Comparison of ENCODE assay signal across 15 cellular contexts in genomic region chr9:97636903-97637302, GRCh38. TPM values are rescaled to one million over a fixed set of nuclear protein-coding genes. Genes with fewer than 3 reads are reported as not detected.
DNase-seq lines count a peak whose midpoint lies in the region; ATAC-seq and TF ChIP-seq lines count a peak whose summit lies in the region.
"Had no signal": no experiment of that assay in that cellular context is flagged by ENCODE, and none has a peak within 500 bp of the region (broad histone marks: within the 10 kb centered on the region; RNA-seq: fewer than 3 reads in every experiment).

No MANE protein-coding gene starts in this region.

- H3K27me3 Mint-ChIP-seq in activated T-helper 2 cell treated with anti-CD3 and anti-CD28 coated beads, Interferon-gamma antibody, Interleukin-2, Interleukin-4, amounts not matched to agents 10 μg/mL and 5 μg/mL and 100 μg/mL, durations not matched to agents 14 hours and 24 hours and 36 hours (ENCODE audit: low read depth): no peaks in the 10 kb centered on the region
- H3K27me3 Mint-ChIP-seq in naive thymus-derived CD4-positive, alpha-beta T cell: no peaks in the 10 kb centered on the region

- peaks cover 14 to 18% of the 10 kb centered on the region in 2 experiments; a peak in 3 of 4 replicates for H3K4me1 ChIP-seq in SK-N-SH (ENCODE audit: control insufficient read depth in 1 of 2, insufficient read depth in 2 of 2, low read depth in 1 of 2, low read length in 1 of 2)
- peaks cover 41 to 47% of the 10 kb centered on the region in 2 donors for H3K4me1 ChIP-seq in naive thymus-derived CD4-positive, alpha-beta T cell (ENCODE audit: control insufficient read depth in 2 of 2, insufficient read depth in 2 of 2, low read length in 2 of 2)

- peaks cover 48% of the 10 kb centered on the region for H3K4me1 Mint-ChIP-seq in activated T-helper 2 cell treated with anti-CD3 and anti-CD28 coated beads, Interferon-gamma antibody, Interleukin-2, Interleukin-4, amounts not matched to agents 10 μg/mL and 5 μg/mL and 100 μg/mL, durations not matched to agents 14 hours and 24 hours and 36 hours (ENCODE audit: low read depth)
- H3K4me1 Mint-ChIP-seq in naive thymus-derived CD4-positive, alpha-beta T cell: peaks cover 47 to 83% (median 69%) of the 10 kb centered on the region in 7 donors

- no peak overlapping the region for H3K9ac ChIP-seq in SK-N-SH

- peaks cover 11 to 37% of the 10 kb centered on the region in 2 experiments for H3K36me3 ChIP-seq in SK-N-SH (replicated peaks in 1 of 2; ENCODE audit: control insufficient read depth in 1 of 2, insufficient read depth in 2 of 2, low read length in 1 of 2)
- H3K36me3 ChIP-seq in naive thymus-derived CD4-positive, alpha-beta T cell (ENCODE audit: control insufficient read depth in 2 of 3, insufficient read depth in 3 of 3, low read length in 3 of 3): peaks cover 0 to 17% (median 0%) of the 10 kb centered on the region in 3 experiments
- H3K36me3 ChIP-seq: colonic mucosa had no signal

- TF ChIP-seq CTCF in SK-N-SH (IDR thresholded peaks at IDR 0.05): no peak
- TF ChIP-seq CTCF in HL-60 (IDR thresholded peaks at IDR 0.05; ENCODE audit: insufficient read depth, low read length): no peak

- no peaks in the 10 kb centered on the region for H3K9me2 ChIP-seq in SK-N-SH

- intact Hi-C loops in activated T-helper 2 cell treated with anti-CD3 and anti-CD28 coated beads, Interferon-gamma antibody, Interleukin-2, Interleukin-4, amounts not matched to agents 10 μg/mL and 5 μg/mL and 100 μg/mL, durations not matched to agents 14 hours and 24 hours and 36 hours (cut with micrococcal nuclease): loop anchor here (10.0 kb wide), 3 partner anchors 168 to 1222 kb away; partner anchors contain the start of genes TBC1D2 and ZNF367
- intact Hi-C loops in naive thymus-derived CD4-positive, alpha-beta T cell (cut with micrococcal nuclease): no loop called here

- TF ChIP-seq RAD21 in SK-N-SH (IDR thresholded peaks at IDR 0.05; ENCODE audit: low read length): no peak

- peaks cover 54% of the 10 kb centered on the region for H3K36me3 Mint-ChIP-seq in activated T-helper 2 cell treated with anti-CD3 and anti-CD28 coated beads, Interferon-gamma antibody, Interleukin-2, Interleukin-4, amounts not matched to agents 10 μg/mL and 5 μg/mL and 100 μg/mL, durations not matched to agents 14 hours and 24 hours and 36 hours (ENCODE audit: low read depth)
- H3K36me3 Mint-ChIP-seq in naive thymus-derived CD4-positive, alpha-beta T cell: peaks cover 0 to 16% (median 0%) of the 10 kb centered on the region in 5 donors

- DNase-seq in SK-N-SH: no peak
- peak in 1 of 2 experiments; percentile 30 for DNase-seq in HL-60 (ENCODE audit: low read depth in 1 of 2, low spot score in 1 of 2)
- no peak for DNase-seq in activated T-helper 2 cell treated with anti-CD3 and anti-CD28 coated beads, Interferon-gamma antibody, Interleukin-2, Interleukin-4, amounts not matched to agents 10 μg/mL and 5 μg/mL and 100 μg/mL, durations not matched to agents 14 hours and 24 hours and 36 hours (ENCODE audit: low spot score)
- DNase-seq in naive thymus-derived CD4-positive, alpha-beta T cell: no peak
- DNase-seq in NCI-H2196 (lab: John Stamatoyannopoulos, UW; ENCODE audit: unreplicated experiment): no peak
- DNase-seq: activated gamma-delta T cell, colonic mucosa, DMS79 treated with DMSO at 0.1 percent for 48 hours, islet precursor cell, NCI-H2171 had no signal

- H3K27ac ChIP-seq in SK-N-SH (ENCODE audit: low read depth in 2 of 2, low read length in 1 of 2) (no peak overlapping the region; a peak in 1 of 4 replicates), HL-60 (replicated peaks) (no peak overlapping the region)
- no peak overlapping the region for H3K27ac ChIP-seq in naive thymus-derived CD4-positive, alpha-beta T cell (ENCODE audit: low read depth, low read length)
- H3K27ac ChIP-seq: colonic mucosa, tibial nerve had no signal

- H3K9me3 Mint-ChIP-seq in activated T-helper 2 cell treated with anti-CD3 and anti-CD28 coated beads, Interferon-gamma antibody, Interleukin-2, Interleukin-4, amounts not matched to agents 10 μg/mL and 5 μg/mL and 100 μg/mL, durations not matched to agents 14 hours and 24 hours and 36 hours: no peaks in the 10 kb centered on the region
- H3K9me3 Mint-ChIP-seq in naive thymus-derived CD4-positive, alpha-beta T cell: peaks cover 0 to 4% (median 0%) of the 10 kb centered on the region in 11 donors
- H3K9me3 Mint-ChIP-seq: WTC11 had no signal

- H2AFZ ChIP-seq in SK-N-SH (ENCODE audit: low read depth): no peak overlapping the region

- no peak for TF ChIP-seq EP300 in SK-N-SH (IDR thresholded peaks at IDR 0.05; ENCODE audit: borderline replicate concordance in 1 of 2, low read depth in 1 of 2, low read length in 1 of 2)

- no peak overlapping the region for H3K27ac Mint-ChIP-seq in activated T-helper 2 cell treated with anti-CD3 and anti-CD28 coated beads, Interferon-gamma antibody, Interleukin-2, Interleukin-4, amounts not matched to agents 10 μg/mL and 5 μg/mL and 100 μg/mL, durations not matched to agents 14 hours and 24 hours and 36 hours
- peak overlapping the region in 3 of 9 donors; percentile 4 to 16 (median 12) for H3K27ac Mint-ChIP-seq in naive thymus-derived CD4-positive, alpha-beta T cell
- H3K27ac Mint-ChIP-seq: WTC11 had no signal

- POLR2A ChIA-PET in SK-N-SH (lab: Yijun Ruan, JAX): no interaction called here
- POLR2A ChIA-PET in naive thymus-derived CD4-positive, alpha-beta T cell (lab: Charles Lee): interaction anchor here (1.1 kb wide), 1 partner anchor 9 kb away, joined by 4 read pairs; no protein-coding TSS in a partner anchor

- WGBS in SK-N-SH (ENCODE audit: low lambda C conversion rate): 63% methylated on average over 3 of the region's 3 CpGs

- peaks cover 36% of the 10 kb centered on the region for H4K20me1 ChIP-seq in SK-N-SH (ENCODE audit: insufficient read depth)

- H3K9me3 ChIP-seq in SK-N-SH: no peaks in the 10 kb centered on the region
- no peaks in the 10 kb centered on the region for H3K9me3 ChIP-seq in naive thymus-derived CD4-positive, alpha-beta T cell (ENCODE audit: control insufficient read depth in 2 of 3, low read length in 3 of 3)
- H3K9me3 ChIP-seq: colonic mucosa, tibial nerve had no signal

- H3K4me2 ChIP-seq in SK-N-SH: peak overlapping the region; percentile 28; the same call in 1 of the 2 replicates

- no peak overlapping the region for H3K4me3 ChIP-seq in SK-N-SH (ENCODE audit: low read depth in 2 of 2, low read length in 1 of 2)
- peak overlapping the region; percentile 17; the same call in 1 of the 2 replicates for H3K4me3 ChIP-seq in HL-60 (replicated peaks; ENCODE audit: insufficient read depth, low read length)
- no peak overlapping the region for H3K4me3 ChIP-seq in naive thymus-derived CD4-positive, alpha-beta T cell (ENCODE audit: low read length)
- H3K4me3 ChIP-seq: colonic mucosa, tibial nerve had no signal

- peaks cover 83% of the 10 kb centered on the region for H3K79me2 ChIP-seq in SK-N-SH (ENCODE audit: insufficient read depth)

- H3K4me3 Mint-ChIP-seq in activated T-helper 2 cell treated with anti-CD3 and anti-CD28 coated beads, Interferon-gamma antibody, Interleukin-2, Interleukin-4, amounts not matched to agents 10 μg/mL and 5 μg/mL and 100 μg/mL, durations not matched to agents 14 hours and 24 hours and 36 hours (ENCODE audit: low read depth): peak overlapping the region; percentile 35
- H3K4me3 Mint-ChIP-seq in naive thymus-derived CD4-positive, alpha-beta T cell: peak overlapping the region; percentile 26 to 86 (median 55)
- H3K4me3 Mint-ChIP-seq: WTC11 had no signal

- H3F3A ChIP-seq in SK-N-SH (replicated peaks; ENCODE audit: insufficient read depth): peaks cover 18% of the 10 kb centered on the region

- no peak for ATAC-seq in SK-N-SH treated with all-trans-retinoic acid at 6 μM for 48 hours
- ATAC-seq in naive thymus-derived CD4-positive, alpha-beta T cell: no peak
- no peak for ATAC-seq in HG03439 (IDR thresholded peaks at IDR 0.05; ENCODE audit: unreplicated experiment)
- no peak for ATAC-seq in HG03108 (IDR thresholded peaks at IDR 0.05; ENCODE audit: unreplicated experiment)
- ATAC-seq: WTC11 had no signal

- CTCF ChIA-PET in SK-N-SH (lab: Yijun Ruan, JAX): interaction anchor here (0.7 to 2.2 kb wide), 3 partner anchors 21 to 35 kb away, joined by 3 to 9 read pairs (median 4); no protein-coding TSS in a partner anchor
- CTCF ChIA-PET in naive thymus-derived CD4-positive, alpha-beta T cell (lab: Charles Lee): interaction anchor here (1.1 kb wide), 1 partner anchor 38 kb away, joined by 3 read pairs; no protein-coding TSS in a partner anchor

- H3K27me3 ChIP-seq in SK-N-SH (ENCODE audit: insufficient read depth): no peaks in the 10 kb centered on the region
- no peaks in the 10 kb centered on the region for H3K27me3 ChIP-seq in HL-60 (ENCODE audit: insufficient read depth, poor library complexity, severe bottlenecking)
- H3K27me3 ChIP-seq in naive thymus-derived CD4-positive, alpha-beta T cell (ENCODE audit: control insufficient read depth in 2 of 2, insufficient read depth in 2 of 2, low read length in 2 of 2): no peaks in the 10 kb centered on the region
- H3K27me3 ChIP-seq: colonic mucosa, tibial nerve had no signal

RNA-seq across cellular contexts. Expression of gene NCBP1, which starts 3.3 kb away (rescaled TPM):
- polyA plus RNA-seq in SK-N-SH (2012; rRNA removed): 11.3 and 15.6 TPM in 2 replicates
- 14.7 and 15.2 TPM in 2 replicates for polyA plus RNA-seq in SK-N-SH (2012; cell fraction: cytosol; rRNA removed)
- polyA plus RNA-seq in SK-N-SH (2012; cell fraction: nucleus; rRNA removed): 12.8 and 29.9 TPM in 2 replicates
- 44.2 and 44.8 TPM in 2 replicates for total RNA-seq in activated T-helper 2 cell treated with anti-CD3 and anti-CD28 coated beads, Interferon-gamma antibody, Interleukin-2, Interleukin-4, amounts not matched to agents 10 μg/mL and 5 μg/mL and 100 μg/mL, durations not matched to agents 14 hours and 24 hours and 36 hours
- 10 to 100 TPM; 33.8 to 42.2 (median 40.6) TPM for total RNA-seq in naive thymus-derived CD4-positive, alpha-beta T cell
- 10 to 100 TPM; 15.9 to 19.7 TPM for polyA plus RNA-seq in naive thymus-derived CD4-positive, alpha-beta T cell

RNA-seq across cellular contexts. Expression of gene TSTD2, which starts 3.7 kb away (rescaled TPM):
- 11.5 and 18.6 TPM in 2 replicates for polyA plus RNA-seq in SK-N-SH (2012; rRNA removed)
- 8.4 and 9.6 TPM in 2 replicates for polyA plus RNA-seq in SK-N-SH (2012; cell fraction: cytosol; rRNA removed)
- 32.6 and 58.4 TPM in 2 replicates for polyA plus RNA-seq in SK-N-SH (2012; cell fraction: nucleus; rRNA removed)
- 18.8 and 19.4 TPM in 2 replicates for total RNA-seq in activated T-helper 2 cell treated with anti-CD3 and anti-CD28 coated beads, Interferon-gamma antibody, Interleukin-2, Interleukin-4, amounts not matched to agents 10 μg/mL and 5 μg/mL and 100 μg/mL, durations not matched to agents 14 hours and 24 hours and 36 hours
- 10 to 100 TPM; 15.2 to 23.3 (median 18.6) TPM for total RNA-seq in naive thymus-derived CD4-positive, alpha-beta T cell
- polyA plus RNA-seq in naive thymus-derived CD4-positive, alpha-beta T cell: 10 to 100 TPM in 1 of 2 donors, 1 to 10 TPM in 1; 9.8 to 12.2 TPM
